ENCODE assay signal across 13 cellular contexts in genomic region chr13:112574476-112575294, GRCh38. TPM values are rescaled to one million over a fixed set of nuclear protein-coding genes. Genes with fewer than 3 reads are reported as not detected.
DNase-seq lines count a peak whose midpoint lies in the region; ATAC-seq, FAIRE-seq and TF ChIP-seq lines count a peak whose summit lies in the region.
"Had no signal": no experiment of that assay in that cellular context is flagged by ENCODE, and none has a peak within 500 bp of the region (broad histone marks: within the 10 kb centered on the region; RNA-seq: fewer than 3 reads in every experiment).

No MANE protein-coding gene starts in this region.

- peaks cover 45% of the 10 kb centered on the region for H4K20me1 ChIP-seq in IMR-90 (ENCODE audit: insufficient read depth, low read length)

- H3K56ac ChIP-seq in IMR-90 (ENCODE audit: extremely low read depth, insufficient read depth, low read length), result no peak overlapping the region

- H2AK9ac ChIP-seq in IMR-90 (replicated peaks; ENCODE audit: low read depth, low read length, poor library complexity), result peak overlapping the region; percentile 44

- intact Hi-C loops in CD8-positive, alpha-beta T cell (cut with DNase I, micrococcal nuclease), result no loop called here
- intact Hi-C loops in IMR-90 (cut with micrococcal nuclease), result no loop called here

- H3K18ac ChIP-seq in IMR-90 (ENCODE audit: low read depth, low read length), result peak overlapping the region; percentile 79; the same call in 1 of the 2 replicates

- H3K9me3 Mint-ChIP-seq in CD8-positive, alpha-beta T cell, result peaks cover 3% of the 10 kb centered on the region
- peaks cover 0 to 4% (median 1%) of the 10 kb centered on the region in 9 donors for H3K9me3 Mint-ChIP-seq in naive thymus-derived CD8-positive, alpha-beta T cell

- no peak for DNase-seq in CD8-positive, alpha-beta T cell
- DNase-seq in IMR-90 (peak; percentile 26), bronchial epithelial cell (ENCODE audit: low read depth) (no peak), MG63 (no peak), globus pallidus (ENCODE audit: low spot score) (no peak), epidermal melanocyte (ENCODE audit: insufficient read length, low spot score) (no peak)
- DNase-seq in naive thymus-derived CD8-positive, alpha-beta T cell, result no peak
- DNase-seq: activated effector memory CD4-positive, alpha-beta T cell treated with anti-CD3 and anti-CD28 coated beads, Interleukin-2, amount 50 U/mL, for 16 hours; effector CD4-positive, alpha-beta T cell; NCI-H1092 treated with DMSO at 0.1 percent for 48 hours; T1000 had no signal

- peaks cover 5% of the 10 kb centered on the region; the same call in 1 of the 2 replicates for H3K9me1 ChIP-seq in IMR-90 (ENCODE audit: insufficient read depth, low read length)

- peak overlapping the region in 1 of 2 experiments; percentile 48; a peak in 2 of 4 replicates for H4K8ac ChIP-seq in IMR-90 (ENCODE audit: low read depth in 2 of 2, low read length in 2 of 2)

- H3K36me3 ChIP-seq in CD8-positive, alpha-beta T cell (ENCODE audit: insufficient read depth, low read length), result no peaks in the 10 kb centered on the region
- H3K36me3 ChIP-seq in IMR-90 (ENCODE audit: control insufficient read depth, insufficient read depth, low read length), result no peaks in the 10 kb centered on the region; the same call in 1 of the 2 replicates
- H3K36me3 ChIP-seq in bronchial epithelial cell (ENCODE audit: control insufficient read depth, insufficient read depth, low read length), result no peaks in the 10 kb centered on the region
- peaks cover 2% of the 10 kb centered on the region; the same call in 1 of the 2 replicates for H3K36me3 ChIP-seq in MG63

- H3K4ac ChIP-seq in IMR-90 (ENCODE audit: low read depth, low read length), result no peak overlapping the region; the same call in none of the 2 replicates

- H2BK20ac ChIP-seq in IMR-90 (ENCODE audit: low read depth, low read length), result peak overlapping the region; percentile 37; the same call in 1 of the 2 replicates

- peak overlapping the region; percentile 69 for H3K27ac Mint-ChIP-seq in CD8-positive, alpha-beta T cell
- peak overlapping the region in 6 of 10 donors; percentile 0 to 75 (median 58) for H3K27ac Mint-ChIP-seq in naive thymus-derived CD8-positive, alpha-beta T cell

- H3K14ac ChIP-seq in IMR-90 (replicated peaks; ENCODE audit: low read depth, low read length), result peak overlapping the region; percentile 46; the same call in 1 of the 2 replicates

- H3K27ac ChIP-seq in CD8-positive, alpha-beta T cell (ENCODE audit: low read depth, low read length), result no peak overlapping the region
- peak overlapping the region; percentile 61; the same call in 1 of the 2 replicates for H3K27ac ChIP-seq in IMR-90 (ENCODE audit: insufficient read depth, low read length)
- H3K27ac ChIP-seq: parathyroid adenoma had no signal

- H3K79me1 ChIP-seq in IMR-90 (ENCODE audit: low read depth in 1 of 2, low read length in 2 of 2), result peaks cover 45 to 72% of the 10 kb centered on the region in 2 experiments

- dilution Hi-C loops in IMR-90 (cut with HindIII; ENCODE audit: low sequenced_read_pairs, unreplicated experiment), result no loop called here

- no peak overlapping the region for H4K91ac ChIP-seq in IMR-90 (ENCODE audit: insufficient read depth, low read depth, low read length)

- BruUV-seq in IMR-90 (replicated peaks; lab: Mats Ljungman, UMichigan), result no TSS peak

- no peak for TF ChIP-seq CTCF in CD8-positive, alpha-beta T cell (IDR thresholded peaks at IDR 0.05)
- no peak for TF ChIP-seq CTCF in IMR-90 (conservative IDR thresholded peaks at IDR 0.05; ENCODE audit: low read depth, low read length)
- TF ChIP-seq CTCF in bronchial epithelial cell (IDR thresholded peaks at IDR 0.05; ENCODE audit: insufficient read depth, low read length, severe bottlenecking), result no peak

- no peak overlapping the region for H2BK5ac ChIP-seq in IMR-90 (ENCODE audit: low read depth, low read length, poor library complexity, severe bottlenecking)

- H4K5ac ChIP-seq in IMR-90 (ENCODE audit: low read depth, low read length), result peak overlapping the region; percentile 59; the same call in 1 of the 2 replicates

- peak overlapping the region; percentile 9 for H2AFZ ChIP-seq in IMR-90 (replicated peaks; ENCODE audit: low read length, poor library complexity)
- H2AFZ ChIP-seq: parathyroid adenoma had no signal

- peaks cover 69% of the 10 kb centered on the region for H3K4me1 Mint-ChIP-seq in CD8-positive, alpha-beta T cell (ENCODE audit: low read depth)
- H3K4me1 Mint-ChIP-seq in naive thymus-derived CD8-positive, alpha-beta T cell, result peaks cover 37 to 73% (median 59%) of the 10 kb centered on the region in 4 donors

- H3K27me3 ChIP-seq in CD8-positive, alpha-beta T cell (ENCODE audit: insufficient read depth, low read length), result no peaks in the 10 kb centered on the region
- H3K27me3 ChIP-seq in IMR-90 (ENCODE audit: control insufficient read depth, insufficient read depth, low read length), result no peaks in the 10 kb centered on the region
- H3K27me3 ChIP-seq in bronchial epithelial cell (ENCODE audit: control insufficient read depth, insufficient read depth, low read length), result no peaks in the 10 kb centered on the region
- no peaks in the 10 kb centered on the region for H3K27me3 ChIP-seq in MG63

- no peak for TF ChIP-seq POLR2A in IMR-90 (IDR thresholded peaks at IDR 0.05; ENCODE audit: low read depth, low read length)

- no peak overlapping the region for H2AK5ac ChIP-seq in IMR-90 (ENCODE audit: low read depth, low read length)

- peaks cover 15% of the 10 kb centered on the region for H3K36me3 Mint-ChIP-seq in CD8-positive, alpha-beta T cell
- H3K36me3 Mint-ChIP-seq in naive thymus-derived CD8-positive, alpha-beta T cell, result peaks cover 4 to 16% (median 13%) of the 10 kb centered on the region in 3 donors

- FAIRE-seq in bronchial epithelial cell (lab: Jason Lieb, UNC), result peak; percentile 72

- peaks cover 21% of the 10 kb centered on the region for H3K4me1 ChIP-seq in CD8-positive, alpha-beta T cell (ENCODE audit: insufficient read depth, low read length)
- peaks cover 13% of the 10 kb centered on the region for H3K4me1 ChIP-seq in IMR-90 (ENCODE audit: control insufficient read depth, insufficient read depth, low read length)
- H3K4me1 ChIP-seq: parathyroid adenoma had no signal

- no peaks in the 10 kb centered on the region for H3K27me3 Mint-ChIP-seq in CD8-positive, alpha-beta T cell (ENCODE audit: low read depth)
- no peaks in the 10 kb centered on the region for H3K27me3 Mint-ChIP-seq in naive thymus-derived CD8-positive, alpha-beta T cell

- ATAC-seq in CD8-positive, alpha-beta T cell, result no peak
- ATAC-seq in IMR-90 (ENCODE audit: low read depth), result peak; percentile 41
- ATAC-seq in naive thymus-derived CD8-positive, alpha-beta T cell, result no peak
- no peak for ATAC-seq in GM18502 (IDR thresholded peaks at IDR 0.05; ENCODE audit: poor library complexity, unreplicated experiment)

- H2BK15ac ChIP-seq in IMR-90 (ENCODE audit: low read depth, low read length), result no peak overlapping the region

- H3K23ac ChIP-seq in IMR-90 (ENCODE audit: low read depth, low read length), result peak overlapping the region; percentile 69; the same call in 1 of the 2 replicates

- POLR2A ChIA-PET in CD8-positive, alpha-beta T cell (lab: Charles Lee), result no interaction called here
- POLR2A ChIA-PET in IMR-90 (lab: Charles Lee; ENCODE audit: unreplicated experiment), result no interaction called here
- POLR2A ChIA-PET in naive thymus-derived CD8-positive, alpha-beta T cell (lab: Charles Lee), result interaction anchor here (0.7 kb wide), 1 partner anchor 12 kb away, joined by 3 read pairs; no protein-coding TSS in a partner anchor

- no peak overlapping the region; the same call in 1 of the 2 replicates for H2BK120ac ChIP-seq in IMR-90 (ENCODE audit: low read depth, low read length)

- H3K4me3 ChIP-seq in CD8-positive, alpha-beta T cell (ENCODE audit: low read depth, low read length), result no peak overlapping the region
- no peak overlapping the region for H3K4me3 ChIP-seq in IMR-90 (ENCODE audit: insufficient read depth, low read depth, low read length)
- H3K4me3 ChIP-seq in bronchial epithelial cell (ENCODE audit: low read depth, low read length), result no peak overlapping the region
- H3K4me3 ChIP-seq in MG63, result no peak overlapping the region

- no peaks in the 10 kb centered on the region for H3K9me3 ChIP-seq in CD8-positive, alpha-beta T cell (ENCODE audit: low read length)
- H3K9me3 ChIP-seq in IMR-90 (ENCODE audit: control insufficient read depth, insufficient read depth, low read length) (no peaks in the 10 kb centered on the region), MG63 (peaks cover 6% of the 10 kb centered on the region)

- no peak overlapping the region for H3K4me3 Mint-ChIP-seq in CD8-positive, alpha-beta T cell
- peak overlapping the region in 1 of 10 donors; percentile 6 for H3K4me3 Mint-ChIP-seq in naive thymus-derived CD8-positive, alpha-beta T cell

- no peak overlapping the region for H3K9ac ChIP-seq in IMR-90 (ENCODE audit: low read depth, low read length)
- H3K9ac ChIP-seq: parathyroid adenoma had no signal

- in situ Hi-C loops in IMR-90 (cut with MboI; ENCODE audit: low sequenced_read_pairs), result no loop called here

- TF ChIP-seq RAD21 in IMR-90 (IDR thresholded peaks at IDR 0.05; ENCODE audit: low read length), result no peak

- H3K4me2 ChIP-seq in IMR-90 (ENCODE audit: low read depth, low read length), result peak overlapping the region; percentile 63

- CTCF ChIA-PET in CD8-positive, alpha-beta T cell (lab: Charles Lee), result no interaction called here
- CTCF ChIA-PET in IMR-90 (lab: Yijun Ruan, JAX), result no interaction called here

- WGBS in IMR-90 (ENCODE audit: extremely low coverage in 2 of 2, insufficient read length in 1 of 2), 2 experiments, result no CpG with 5 or more reads among the region's 6 CpGs

TF ChIP-seq in IMR-90, 13 proteins besides CTCF, POLR2A, EP300 and RAD21 (continues in another document):
- TF ChIP-seq CHD1 (IDR thresholded peaks at IDR 0.05; ENCODE audit: low read depth, low read length) (no peak), MAFK (IDR thresholded peaks at IDR 0.05; ENCODE audit: low read depth, low read length) (no peak)

RNA-seq across cellular contexts. Expression of gene TUBGCP3, which starts 13.3 kb away (rescaled TPM):
- 10 to 100 TPM; 28.8 to 31.9 TPM for total RNA-seq in CD8-positive, alpha-beta T cell
- total RNA-seq in IMR-90 (2012; rRNA removed) (14.7 and 16.0 TPM in 2 replicates), bronchial epithelial cell (17.6 and 18.4 TPM in 2 replicates)
- 13.8 and 17.8 TPM in 2 replicates for polyA plus RNA-seq in IMR-90 (2012; rRNA removed)
- polyA plus RNA-seq in IMR-90 (2012; cell fraction: cytosol; rRNA removed), result 7.9 and 10.0 TPM in 2 replicates
- 23.0 and 28.1 TPM in 2 replicates for polyA plus RNA-seq in IMR-90 (2012; cell fraction: nucleus; rRNA removed; ENCODE audit: low replicate concordance)
- 10 to 100 TPM; 46.0 to 48.6 TPM for total RNA-seq in naive thymus-derived CD8-positive, alpha-beta T cell
- 10 to 100 TPM in 2 of 3 donors, 1 to 10 TPM in 1; 8.5 to 14.6 (median 10.6) TPM for polyA plus RNA-seq in naive thymus-derived CD8-positive, alpha-beta T cell
- total RNA-seq in MG63 (2014; rRNA removed; shearing (Covaris generic); ENCODE audit: low replicate concordance), result 8.5 and 11.0 TPM in 2 replicates
